6 cellular contexts compared by ENCODE assay signal in the genomic region with DNA sequence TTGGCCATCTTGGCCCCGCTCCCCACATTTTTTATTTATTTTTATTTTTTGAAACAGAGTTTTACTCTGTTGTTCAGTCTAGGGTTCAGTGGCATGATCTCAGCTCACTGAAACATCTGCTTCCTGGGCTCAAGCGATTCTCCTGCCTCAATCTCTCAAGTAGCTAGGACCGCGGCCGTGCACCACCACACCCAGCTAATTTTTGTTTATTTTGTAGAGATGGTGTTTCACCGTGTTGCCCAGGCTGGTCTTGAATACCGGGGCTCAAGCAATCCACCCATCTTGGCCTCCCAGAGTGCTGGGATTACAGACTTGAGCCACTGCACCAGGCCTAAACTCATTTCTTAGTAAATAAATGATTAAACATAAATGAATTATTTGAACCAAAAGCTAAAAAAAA.
"Had no signal": no experiment of that assay in that cellular context is flagged by ENCODE, and none has a peak within 500 bp of the region (broad histone marks: within the 10 kb centered on the region; RNA-seq: fewer than 3 reads in every experiment).

No MANE protein-coding gene starts in this region.

- DNase-seq: GM23248, GOT3, H7, H9, HCEC 1CT, HFFc6 had no signal
